In the genomic region with DNA sequence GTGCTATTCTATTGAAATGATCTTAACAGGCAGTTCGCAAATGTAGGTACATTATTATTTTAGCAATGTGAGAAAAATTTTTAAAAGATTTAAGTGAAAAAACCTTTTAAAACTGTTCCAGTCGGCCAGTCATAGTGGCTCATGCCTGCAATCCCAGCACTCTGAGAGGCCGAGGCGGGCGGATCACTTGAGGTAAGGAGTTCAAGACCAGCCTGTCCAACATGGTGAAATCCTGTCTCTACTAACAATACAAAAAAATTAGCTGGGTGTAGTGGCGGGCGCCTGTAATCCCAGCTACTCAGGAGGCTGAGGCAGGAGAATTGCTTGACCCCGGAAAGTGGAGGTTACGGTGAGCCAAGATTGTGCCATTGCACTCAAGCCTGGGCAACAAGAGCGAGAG, we compare ENCODE assay signal across 9 cellular contexts. TPM values are rescaled to one million over a fixed set of nuclear protein-coding genes. Genes with fewer than 3 reads are reported as not detected.
DNase-seq lines count a peak whose midpoint lies in the region; ATAC-seq and TF ChIP-seq lines count a peak whose summit lies in the region.
"Not testable (repeated sequence)": the region's sequence is repeated elsewhere in the genome, so short reads cannot be mapped to it uniquely, and the experiment has no call there.
"Had no signal": no experiment of that assay in that cellular context is flagged by ENCODE, and none has a peak within 500 bp of the region (broad histone marks: within the 10 kb centered on the region; RNA-seq: fewer than 3 reads in every experiment).

No MANE protein-coding gene starts in this region.

- not testable (repeated sequence) for H3K4me3 Mint-ChIP-seq in T-helper 17 cell; activated CD8-positive, alpha-beta memory T cell treated with anti-CD3 and anti-CD28 coated beads, Interleukin-2, amount 10 ng/mL, durations not matched to agents 7 days and 5 days; activated T-helper 17 cell treated with anti-CD3 and anti-CD28 coated beads, Interleukin-2, amount 50 U/mL, for 72 hours; endodermal cell; natural killer cell
- peak overlapping the region; percentile 2 for H3K4me3 Mint-ChIP-seq in activated naive CD8-positive, alpha-beta T cell treated with anti-CD3 and anti-CD28 coated beads, Interleukin-2, amount 10 ng/mL, durations not matched to agents 7 days and 5 days

- not testable (repeated sequence) for H3K27me3 Mint-ChIP-seq in T-helper 17 cell; activated CD8-positive, alpha-beta memory T cell treated with anti-CD3 and anti-CD28 coated beads, Interleukin-2, amount 10 ng/mL, durations not matched to agents 7 days and 5 days; activated T-helper 17 cell treated with anti-CD3 and anti-CD28 coated beads, Interleukin-2, amount 50 U/mL, for 72 hours; activated naive CD8-positive, alpha-beta T cell treated with anti-CD3 and anti-CD28 coated beads, Interleukin-2, amount 10 ng/mL, durations not matched to agents 7 days and 5 days; endodermal cell (ENCODE audit: insufficient read depth); natural killer cell (ENCODE audit: low read depth in 2 of 2)

- not testable (repeated sequence) for H3K27me3 ChIP-seq in endodermal cell (ENCODE audit: control insufficient read depth, insufficient read depth, low read length, poor library complexity, severe bottlenecking)

- H3K9me3 ChIP-seq in T-helper 17 cell (ENCODE audit: control insufficient read depth, low read length, poor library complexity, severe bottlenecking); endodermal cell (ENCODE audit: control insufficient read depth, low read length): not testable (repeated sequence)

- H3K36me3 Mint-ChIP-seq in T-helper 17 cell (ENCODE audit: low read depth); endodermal cell (ENCODE audit: low read depth): not testable (repeated sequence)
- peaks cover 46% of the 10 kb centered on the region for H3K36me3 Mint-ChIP-seq in activated CD8-positive, alpha-beta memory T cell treated with anti-CD3 and anti-CD28 coated beads, Interleukin-2, amount 10 ng/mL, durations not matched to agents 7 days and 5 days
- peaks cover 98% of the 10 kb centered on the region for H3K36me3 Mint-ChIP-seq in activated T-helper 17 cell treated with anti-CD3 and anti-CD28 coated beads, Interleukin-2, amount 50 U/mL, for 72 hours (ENCODE audit: low read depth)
- peaks cover 36% of the 10 kb centered on the region for H3K36me3 Mint-ChIP-seq in activated naive CD8-positive, alpha-beta T cell treated with anti-CD3 and anti-CD28 coated beads, Interleukin-2, amount 10 ng/mL, durations not matched to agents 7 days and 5 days
- H3K36me3 Mint-ChIP-seq in natural killer cell = peaks cover 14% of the 10 kb centered on the region

- not testable (repeated sequence) for H3K4me1 ChIP-seq in endodermal cell (ENCODE audit: control insufficient read depth, insufficient read depth, low read length)

- not testable (repeated sequence) for H3K27ac ChIP-seq in endodermal cell (ENCODE audit: low read depth, low read length)

- not testable (repeated sequence) for TF ChIP-seq CTCF in endodermal cell (conservative IDR thresholded peaks at IDR 0.05); natural killer cell (IDR thresholded peaks at IDR 0.05)

- not testable (repeated sequence) for DNase-seq in T-helper 17 cell; activated CD8-positive, alpha-beta memory T cell treated with anti-CD3 and anti-CD28 coated beads, Interleukin-2, amount 10 ng/mL, durations not matched to agents 7 days and 5 days; activated naive CD8-positive, alpha-beta T cell treated with anti-CD3 and anti-CD28 coated beads, Interleukin-2, amount 10 ng/mL, durations not matched to agents 7 days and 5 days; natural killer cell
- peak; percentile 13 for DNase-seq in endodermal cell

- H3K27ac Mint-ChIP-seq in T-helper 17 cell (peak overlapping the region; percentile 63), natural killer cell (peak overlapping the region; percentile 72 to 84)
- H3K27ac Mint-ChIP-seq in activated CD8-positive, alpha-beta memory T cell treated with anti-CD3 and anti-CD28 coated beads, Interleukin-2, amount 10 ng/mL, durations not matched to agents 7 days and 5 days = peak overlapping the region; percentile 67
- peak overlapping the region; percentile 68 for H3K27ac Mint-ChIP-seq in activated T-helper 17 cell treated with anti-CD3 and anti-CD28 coated beads, Interleukin-2, amount 50 U/mL, for 72 hours
- peak overlapping the region; percentile 20 for H3K27ac Mint-ChIP-seq in activated naive CD8-positive, alpha-beta T cell treated with anti-CD3 and anti-CD28 coated beads, Interleukin-2, amount 10 ng/mL, durations not matched to agents 7 days and 5 days
- not testable (repeated sequence) for H3K27ac Mint-ChIP-seq in endodermal cell

- H3K4me1 Mint-ChIP-seq in T-helper 17 cell; activated T-helper 17 cell treated with anti-CD3 and anti-CD28 coated beads, Interleukin-2, amount 50 U/mL, for 72 hours; endodermal cell: not testable (repeated sequence)
- H3K4me1 Mint-ChIP-seq in activated CD8-positive, alpha-beta memory T cell treated with anti-CD3 and anti-CD28 coated beads, Interleukin-2, amount 10 ng/mL, durations not matched to agents 7 days and 5 days = peaks cover 18% of the 10 kb centered on the region
- peaks cover 20% of the 10 kb centered on the region for H3K4me1 Mint-ChIP-seq in activated naive CD8-positive, alpha-beta T cell treated with anti-CD3 and anti-CD28 coated beads, Interleukin-2, amount 10 ng/mL, durations not matched to agents 7 days and 5 days
- peaks cover 14 to 24% of the 10 kb centered on the region in 2 donors for H3K4me1 Mint-ChIP-seq in natural killer cell

- intact Hi-C loops in natural killer cell (cut with micrococcal nuclease) = not testable (repeated sequence)

- WGBS in endodermal cell (ENCODE audit: insufficient coverage in 1 of 2, insufficient read length in 1 of 2), 2 experiments = 93 to 100% methylated on average over 7 to 10 of the region's 10 CpGs

- POLR2A ChIA-PET in activated naive CD8-positive, alpha-beta T cell treated with anti-CD3 and anti-CD28 coated beads, Interleukin-2, amount 10 ng/mL, durations not matched to agents 7 days and 5 days (lab: Charles Lee) = interaction anchor here (0.6 kb wide), 1 partner anchor 111 kb away, joined by 5 read pairs; no protein-coding TSS in a partner anchor

- not testable (repeated sequence) for H3K4me3 ChIP-seq in endodermal cell (ENCODE audit: low read length)

- ATAC-seq in T-helper 17 cell; activated CD8-positive, alpha-beta memory T cell treated with anti-CD3 and anti-CD28 coated beads, Interleukin-2, amount 10 ng/mL, durations not matched to agents 7 days and 5 days; activated T-helper 17 cell treated with anti-CD3 and anti-CD28 coated beads, Interleukin-2, amount 50 U/mL, for 72 hours (replicated peaks); activated naive CD8-positive, alpha-beta T cell treated with anti-CD3 and anti-CD28 coated beads, Interleukin-2, amount 10 ng/mL, durations not matched to agents 7 days and 5 days (ENCODE audit: low read depth); natural killer cell: not testable (repeated sequence)

- not testable (repeated sequence) for H3K36me3 ChIP-seq in endodermal cell (ENCODE audit: control insufficient read depth, insufficient read depth, low read length)

- H3K9me3 Mint-ChIP-seq in activated CD8-positive, alpha-beta memory T cell treated with anti-CD3 and anti-CD28 coated beads, Interleukin-2, amount 10 ng/mL, durations not matched to agents 7 days and 5 days (ENCODE audit: low read depth); activated T-helper 17 cell treated with anti-CD3 and anti-CD28 coated beads, Interleukin-2, amount 50 U/mL, for 72 hours; activated naive CD8-positive, alpha-beta T cell treated with anti-CD3 and anti-CD28 coated beads, Interleukin-2, amount 10 ng/mL, durations not matched to agents 7 days and 5 days; endodermal cell; natural killer cell: not testable (repeated sequence)

- not testable (repeated sequence) for H3K9ac ChIP-seq in endodermal cell (ENCODE audit: extremely low read depth, low read length, poor library complexity, severe bottlenecking)

- CTCF ChIA-PET in activated CD8-positive, alpha-beta memory T cell treated with anti-CD3 and anti-CD28 coated beads, Interleukin-2, amount 10 ng/mL, durations not matched to agents 7 days and 5 days (lab: Charles Lee) = interaction anchor here (1.4 kb wide), 1 partner anchor 42 kb away, joined by 4 read pairs; a partner anchor contains a TSS

RNA-seq across cellular contexts. Expression of gene TLDC2, which starts 29.6 kb away (rescaled TPM):
- not detected for total RNA-seq in T-helper 17 cell
- total RNA-seq in activated CD8-positive, alpha-beta memory T cell treated with anti-CD3 and anti-CD28 coated beads, Interleukin-2, amount 10 ng/mL, durations not matched to agents 7 days and 5 days = not detected
- not detected for total RNA-seq in activated T-helper 17 cell treated with anti-CD3 and anti-CD28 coated beads, Interleukin-2, amount 50 U/mL, for 72 hours
- total RNA-seq in activated naive CD8-positive, alpha-beta T cell treated with anti-CD3 and anti-CD28 coated beads, Interleukin-2, amount 10 ng/mL, durations not matched to agents 7 days and 5 days = not detected
- total RNA-seq in endodermal cell = under 1 TPM; 0.18 to 0.24 TPM
- 0.36 TPM for polyA plus RNA-seq in endodermal cell (2013, experiment 1 of 2)
- polyA plus RNA-seq in endodermal cell (2013, experiment 2 of 2) = 0.54 TPM
- total RNA-seq in natural killer cell = 1 to 10 TPM in 1 of 3 donors, not detected in 2; 1.4 TPM
- total RNA-seq: A673; CD8-positive, alpha-beta T cell had no signal
- polyA plus RNA-seq: CD14-positive monocyte had no signal

RNA-seq across cellular contexts. Expression of gene SAMHD1, which starts 45.9 kb away (rescaled TPM):
- total RNA-seq in T-helper 17 cell = 100 to 1,000 TPM; 275 to 286 TPM
- 100 to 1,000 TPM; 167 to 213 TPM for total RNA-seq in activated CD8-positive, alpha-beta memory T cell treated with anti-CD3 and anti-CD28 coated beads, Interleukin-2, amount 10 ng/mL, durations not matched to agents 7 days and 5 days
- 100 to 1,000 TPM in 1 of 2 donors, 10 to 100 TPM in 1; 64.6 to 140 TPM for total RNA-seq in activated T-helper 17 cell treated with anti-CD3 and anti-CD28 coated beads, Interleukin-2, amount 50 U/mL, for 72 hours
- 100 to 1,000 TPM; 222 to 229 TPM for total RNA-seq in activated naive CD8-positive, alpha-beta T cell treated with anti-CD3 and anti-CD28 coated beads, Interleukin-2, amount 10 ng/mL, durations not matched to agents 7 days and 5 days
- total RNA-seq in endodermal cell = 1 to 10 TPM; 3.7 to 4.9 TPM
- 6.9 TPM for polyA plus RNA-seq in endodermal cell (2013, experiment 1 of 2)
- polyA plus RNA-seq in endodermal cell (2013, experiment 2 of 2) = 4.2 TPM
- total RNA-seq in natural killer cell = 100 to 1,000 TPM; 237 to 279 (median 270) TPM

Comparison
In these comparisons a context has a peak if more than half of its experiments do, and no peak if none do; other contexts are left out.
1. RNA of gene SAMHD1, which starts 45.9 kb away (total RNA-seq): 275 to 286 TPM in T-helper 17 cell, 237 to 279 TPM in natural killer cell, 222 to 229 TPM in activated naive CD8-positive, alpha-beta T cell treated with anti-CD3 and anti-CD28 coated beads, Interleukin-2, amount 10 ng/mL, durations not matched to agents 7 days and 5 days, 167 to 213 TPM in activated CD8-positive, alpha-beta memory T cell treated with anti-CD3 and anti-CD28 coated beads, Interleukin-2, amount 10 ng/mL, durations not matched to agents 7 days and 5 days and 64.6 to 140 TPM in activated T-helper 17 cell treated with anti-CD3 and anti-CD28 coated beads, Interleukin-2, amount 50 U/mL, for 72 hours; 3.7 to 4.9 TPM in endodermal cell; every median in the first group is over 10 times any median in the second.